In genomic region chr6:158017621-158018369, GRCh38 we compare ENCODE assay signal across 1 cellular context.
TF ChIP-seq lines count a peak whose summit lies in the region.

No MANE protein-coding gene starts in this region.

TF ChIP-seq in SK-N-SH treated with all-trans-retinoic acid at 6 μM for 48 hours, 23 proteins besides CTCF, POLR2A, EP300 and RAD21 (continued from another document):
- TF ChIP-seq TSHZ2 (CRISPR knock-in tag; IDR thresholded peaks at IDR 0.05) (no peak), ESRRG (CRISPR knock-in tag; IDR thresholded peaks at IDR 0.05) (no peak)
